In genomic region chr20:14928083-14928482, GRCh38 we compare ENCODE assay signal across 17 cellular contexts.
DNase-seq lines count a peak whose midpoint lies in the region.
"Had no signal": no experiment of that assay in that cellular context is flagged by ENCODE, and none has a peak within 500 bp of the region (broad histone marks: within the 10 kb centered on the region; RNA-seq: fewer than 3 reads in every experiment).

No MANE protein-coding gene starts in this region.

- no peaks in the 10 kb centered on the region for H3K36me3 ChIP-seq in SJCRH30

- DNase-seq in SIG-M5 treated with dmso at 0.1 percent for 504 hours (lab: John Stamatoyannopoulos, UW; ENCODE audit: unreplicated experiment) (peak; percentile 6), SIG-M5 (lab: John Stamatoyannopoulos, UW) (no peak), NCI-H2171 (lab: John Stamatoyannopoulos, UW) (peak; percentile 54), SJCRH30 (peak; percentile 14 to 45), SKM-1 (lab: John Stamatoyannopoulos, UW; ENCODE audit: unreplicated experiment) (no peak), hepatic stellate cell (ENCODE audit: low spot score) (no peak)
- no peak for DNase-seq in activated CD8-positive, alpha-beta memory T cell treated with anti-CD3 and anti-CD28 coated beads, Interleukin-2, amount 50 U/mL, for 48 hours
- DNase-seq in activated CD4-positive, alpha-beta T cell treated with anti-CD3 and anti-CD28 coated beads, Interleukin-2, amount 50 U/mL, for 48 hours = no peak
- DNase-seq: ACHN; activated T-cell treated with anti-CD3 and anti-CD28 coated beads, Interleukin-2, amount 50 U/mL, for 48 hours; CD4-positive, CD25-positive, alpha-beta regulatory T cell; kidney; mesendoderm; NCI-H2107; psoas muscle; stimulated activated naive CD4-positive, alpha-beta T cell had no signal

- peaks cover 3% of the 10 kb centered on the region; the same call in 1 of the 2 replicates for H3K9me3 ChIP-seq in SJCRH30 (replicated peaks)
- H3K9me3 ChIP-seq: psoas muscle had no signal

- H3K27ac ChIP-seq in SJCRH30 = no peak overlapping the region
- H3K27ac ChIP-seq: PC-9, psoas muscle had no signal

- no peak overlapping the region for H3K4me3 ChIP-seq in SJCRH30
- H3K4me3 ChIP-seq: PC-9, psoas muscle had no signal

- peaks cover 8% of the 10 kb centered on the region for H3K4me1 ChIP-seq in SJCRH30
- H3K4me1 ChIP-seq: psoas muscle had no signal

- H3K27me3 ChIP-seq in SJCRH30 = no peaks in the 10 kb centered on the region

Comparison
In these comparisons a context has a peak if more than half of its experiments do, and no peak if none do; other contexts are left out.
1. DNase-seq: peak in SIG-M5 treated with dmso at 0.1 percent for 504 hours (single experiment), NCI-H2171 (single experiment) and SJCRH30 (2 of 2); none in SIG-M5 (single experiment), activated CD8-positive, alpha-beta memory T cell treated with anti-CD3 and anti-CD28 coated beads, Interleukin-2, amount 50 U/mL, for 48 hours (single experiment), SKM-1 (single experiment), activated CD4-positive, alpha-beta T cell treated with anti-CD3 and anti-CD28 coated beads, Interleukin-2, amount 50 U/mL, for 48 hours (0 of 2) and hepatic stellate cell (single experiment).